In the genomic region with DNA sequence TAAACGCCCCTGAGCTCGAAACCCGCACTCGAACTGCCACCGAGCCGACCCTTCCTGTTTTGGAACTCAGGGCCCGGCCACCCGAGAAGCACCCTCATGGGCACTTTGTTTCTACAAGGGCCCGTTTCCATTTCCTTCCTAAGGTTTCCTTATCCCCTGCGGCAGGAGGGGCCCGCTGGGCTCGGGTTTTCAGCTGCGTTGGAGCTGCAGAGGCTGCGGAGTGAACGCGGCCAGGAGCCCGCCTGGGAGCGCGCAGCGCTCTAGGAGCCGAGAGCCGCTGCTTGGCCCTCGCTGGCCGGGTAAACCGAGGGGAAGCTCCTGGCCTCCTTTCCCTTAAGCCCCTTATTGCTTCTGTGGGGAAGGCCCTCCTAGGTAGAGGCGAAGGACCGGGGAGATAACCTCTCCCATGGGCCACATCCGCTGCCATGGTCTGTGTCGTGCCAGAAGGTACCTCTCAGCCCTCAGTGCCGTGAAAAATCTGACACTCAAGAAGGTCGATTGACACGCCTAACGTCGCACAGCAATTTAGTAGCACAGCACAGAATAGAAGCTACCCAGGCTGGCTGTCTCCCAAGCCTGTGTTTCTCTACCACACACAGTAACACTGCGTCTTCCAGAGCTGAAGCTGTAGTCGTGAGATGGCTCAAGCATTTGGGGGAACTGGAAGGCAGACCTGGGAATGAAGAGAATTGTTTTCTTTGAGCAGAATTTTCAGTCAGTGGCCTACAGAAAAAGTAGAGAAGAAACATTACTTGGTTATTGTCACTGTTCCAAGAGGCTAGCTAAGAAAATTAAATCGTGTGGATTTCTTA, we compare ENCODE assay signal across 8 cellular contexts. TPM values are rescaled to one million over a fixed set of nuclear protein-coding genes. Genes with fewer than 3 reads are reported as not detected.
DNase-seq lines count a peak whose midpoint lies in the region; ATAC-seq and TF ChIP-seq lines count a peak whose summit lies in the region.

No MANE protein-coding gene starts in this region.

- peak; percentile 16 for DNase-seq in NK-92 treated with Interleukin-12 subunit alpha and Interleukin-12 subunit beta, amount 100 ng/mL, for 24 hours (lab: John Stamatoyannopoulos, UW)
- DNase-seq in NK-92 (lab: John Stamatoyannopoulos, UW; ENCODE audit: unreplicated experiment), result no peak
- peak; percentile 37 to 49 for DNase-seq in SHP77 (lab: John Stamatoyannopoulos, UW)
- peak; percentile 54 to 72 for DNase-seq in activated naive CD4-positive, alpha-beta T cell treated with anti-CD3 and anti-CD28 coated beads, Interleukin-2, amount 50 U/mL, for 72 hours (ENCODE audit: low spot score in 2 of 2)
- peak; percentile 65 for DNase-seq in left ventricle myocardium inferior
- peak; percentile 76 for DNase-seq in putamen (ENCODE audit: low spot score)

- intact Hi-C loops in left ventricle myocardium inferior (cut with micrococcal nuclease), result no loop called here

- H3K9me3 ChIP-seq in left ventricle myocardium inferior (replicated peaks), result no peaks in the 10 kb centered on the region

- no peaks in the 10 kb centered on the region for H3K36me3 Mint-ChIP-seq in activated naive CD4-positive, alpha-beta T cell treated with anti-CD3 and anti-CD28 coated beads, Interleukin-2, amount 50 U/mL, for 72 hours

- ATAC-seq in HG03521 (IDR thresholded peaks at IDR 0.05; ENCODE audit: unreplicated experiment), result peak; percentile 10
- peak; percentile 3 to 28 for ATAC-seq in activated naive CD4-positive, alpha-beta T cell treated with anti-CD3 and anti-CD28 coated beads, Interleukin-2, amount 50 U/mL, for 72 hours
- ATAC-seq in HG03378 (IDR thresholded peaks at IDR 0.05; ENCODE audit: unreplicated experiment), result no peak

- peak overlapping the region; percentile 79 for H3K4me3 ChIP-seq in left ventricle myocardium inferior

- peak overlapping the region; percentile 100 for H3K27ac ChIP-seq in left ventricle myocardium inferior (replicated peaks)

- H3K9me3 Mint-ChIP-seq in activated naive CD4-positive, alpha-beta T cell treated with anti-CD3 and anti-CD28 coated beads, Interleukin-2, amount 50 U/mL, for 72 hours, result no peaks in the 10 kb centered on the region

- peaks cover 47% of the 10 kb centered on the region for H3K4me1 ChIP-seq in left ventricle myocardium inferior

- no peaks in the 10 kb centered on the region for H3K36me3 ChIP-seq in left ventricle myocardium inferior

- no peak for TF ChIP-seq CTCF in left ventricle myocardium inferior (IDR thresholded peaks at IDR 0.05; ENCODE audit: borderline replicate concordance)

- no peak overlapping the region for H3K27ac Mint-ChIP-seq in activated naive CD4-positive, alpha-beta T cell treated with anti-CD3 and anti-CD28 coated beads, Interleukin-2, amount 50 U/mL, for 72 hours

- no peaks in the 10 kb centered on the region for H3K27me3 ChIP-seq in left ventricle myocardium inferior (ENCODE audit: low read depth)

RNA-seq across cellular contexts. Expression of a gene that starts 12.9 kb away (rescaled TPM):
- total RNA-seq in activated naive CD4-positive, alpha-beta T cell treated with anti-CD3 and anti-CD28 coated beads, Interleukin-2, amount 50 U/mL, for 72 hours, result 100 to 1,000 TPM; 354 to 402 TPM
- total RNA-seq in left ventricle myocardium inferior, result 503 TPM

RNA-seq across cellular contexts. Expression of a gene that starts 52.2 kb away (rescaled TPM):
- 10 to 100 TPM; 21.1 to 34.6 TPM for total RNA-seq in activated naive CD4-positive, alpha-beta T cell treated with anti-CD3 and anti-CD28 coated beads, Interleukin-2, amount 50 U/mL, for 72 hours
- total RNA-seq in left ventricle myocardium inferior, result 10.5 TPM
